In genomic region chr14:91245616-91246015, GRCh38 we compare ENCODE assay signal across 8 cellular contexts. TPM values are rescaled to one million over a fixed set of nuclear protein-coding genes. Genes with fewer than 3 reads are reported as not detected.
DNase-seq lines count a peak whose midpoint lies in the region; ATAC-seq and TF ChIP-seq lines count a peak whose summit lies in the region.
"Not testable (repeated sequence)": the region's sequence is repeated elsewhere in the genome, so short reads cannot be mapped to it uniquely, and the experiment has no call there.

No MANE protein-coding gene starts in this region.

- peak in 1 of 10 experiments; percentile 39 for DNase-seq in CD4-positive, alpha-beta T cell
- DNase-seq in Peyer's patch; activated CD4-positive, alpha-beta memory T cell treated with anti-CD3 and anti-CD28 coated beads for 36 hours; activated naive CD8-positive, alpha-beta T cell treated with anti-CD3 and anti-CD28 coated beads, Interleukin-2, amount 50 U/mL, for 24 hours; immature natural killer cell; natural killer cell treated with Interleukin-12 subunit alpha and Interleukin-12 subunit beta and Interleukin-15 and Interleukin-18, amount 100 ng/mL, for 72 hours (ENCODE audit: low spot score); suprapubic skin (ENCODE audit: low spot score in 2 of 2): not testable (repeated sequence)

- intact Hi-C loops in CD4-positive, alpha-beta T cell (cut with DNase I, micrococcal nuclease): loop anchor here (1.0 to 10.0 kb wide), 8 partner anchors 9 to 861 kb away; partner anchors contain the start of genes RPS6KA5 (in 2 of the 2) and CCDC88C (in 1 of the 2)
- intact Hi-C loops in activated CD4-positive, alpha-beta memory T cell treated with anti-CD3 and anti-CD28 coated beads for 36 hours (cut with micrococcal nuclease): loop anchor here (1.0 to 5.0 kb wide), 9 partner anchors 15 to 627 kb away; partner anchors contain the start of genes CCDC88C, PPP4R3A and RPS6KA5

- H3K4me1 Mint-ChIP-seq in CD4-positive, alpha-beta T cell (ENCODE audit: low read depth): peaks cover 95% of the 10 kb centered on the region
- peaks cover 94% of the 10 kb centered on the region for H3K4me1 Mint-ChIP-seq in activated CD4-positive, alpha-beta memory T cell treated with anti-CD3 and anti-CD28 coated beads for 36 hours (ENCODE audit: low read depth)
- peaks cover 39% of the 10 kb centered on the region for H3K4me1 Mint-ChIP-seq in activated T-helper 17 cell treated with anti-CD3 and anti-CD28 coated beads, Interleukin-2, amount 50 U/mL, for 72 hours
- peaks cover 96% of the 10 kb centered on the region for H3K4me1 Mint-ChIP-seq in activated naive CD8-positive, alpha-beta T cell treated with anti-CD3 and anti-CD28 coated beads, Interleukin-2, amount 50 U/mL, for 24 hours
- H3K4me1 Mint-ChIP-seq in immature natural killer cell: peaks cover 92 to 96% of the 10 kb centered on the region in 2 donors
- H3K4me1 Mint-ChIP-seq in natural killer cell treated with Interleukin-12 subunit alpha and Interleukin-12 subunit beta and Interleukin-15 and Interleukin-18, amount 100 ng/mL, for 72 hours (ENCODE audit: low read depth in 2 of 2): peaks cover 77 to 84% of the 10 kb centered on the region in 2 donors

- H3K4me3 Mint-ChIP-seq in CD4-positive, alpha-beta T cell: peak overlapping the region; percentile 90
- peak overlapping the region; percentile 73 for H3K4me3 Mint-ChIP-seq in activated CD4-positive, alpha-beta memory T cell treated with anti-CD3 and anti-CD28 coated beads for 36 hours
- peak overlapping the region; percentile 92 for H3K4me3 Mint-ChIP-seq in activated T-helper 17 cell treated with anti-CD3 and anti-CD28 coated beads, Interleukin-2, amount 50 U/mL, for 72 hours
- peak overlapping the region; percentile 78 for H3K4me3 Mint-ChIP-seq in activated naive CD8-positive, alpha-beta T cell treated with anti-CD3 and anti-CD28 coated beads, Interleukin-2, amount 50 U/mL, for 24 hours
- H3K4me3 Mint-ChIP-seq in immature natural killer cell: peak overlapping the region; percentile 51 to 94 (median 76)
- H3K4me3 Mint-ChIP-seq in natural killer cell treated with Interleukin-12 subunit alpha and Interleukin-12 subunit beta and Interleukin-15 and Interleukin-18, amount 100 ng/mL, for 72 hours: peak overlapping the region; percentile 90

- peaks cover 0 to 48% (median 38%) of the 10 kb centered on the region in 4 donors for H3K4me1 ChIP-seq in Peyer's patch
- peaks cover 37% of the 10 kb centered on the region for H3K4me1 ChIP-seq in suprapubic skin

- not testable (repeated sequence) for H3K27me3 Mint-ChIP-seq in CD4-positive, alpha-beta T cell; activated CD4-positive, alpha-beta memory T cell treated with anti-CD3 and anti-CD28 coated beads for 36 hours; activated T-helper 17 cell treated with anti-CD3 and anti-CD28 coated beads, Interleukin-2, amount 50 U/mL, for 72 hours; activated naive CD8-positive, alpha-beta T cell treated with anti-CD3 and anti-CD28 coated beads, Interleukin-2, amount 50 U/mL, for 24 hours; natural killer cell treated with Interleukin-12 subunit alpha and Interleukin-12 subunit beta and Interleukin-15 and Interleukin-18, amount 100 ng/mL, for 72 hours
- peaks cover 19 to 30% (median 25%) of the 10 kb centered on the region in 3 donors for H3K27me3 Mint-ChIP-seq in immature natural killer cell (ENCODE audit: low read depth in 3 of 3)

- not testable (repeated sequence) for H3K36me3 ChIP-seq in Peyer's patch, suprapubic skin

- not testable (repeated sequence) for TF ChIP-seq EP300 in suprapubic skin (IDR thresholded peaks at IDR 0.05)

- not testable (repeated sequence) for H3K27me3 ChIP-seq in CD4-positive, alpha-beta T cell (ENCODE audit: control insufficient read depth, insufficient read depth, low read length); Peyer's patch; suprapubic skin

- CTCF ChIA-PET in CD4-positive, alpha-beta T cell (lab: Charles Lee): interaction anchor here (0.5 to 4.7 kb wide), 5 partner anchors 18 to 164 kb away, joined by 3 to 19 read pairs (median 8); no protein-coding TSS in a partner anchor
- CTCF ChIA-PET in activated CD4-positive, alpha-beta memory T cell treated with anti-CD3 and anti-CD28 coated beads for 36 hours (lab: Charles Lee): interaction anchor here (0.9 to 6.9 kb wide), 4 partner anchors 17 to 68 kb away, joined by 3 to 71 read pairs (median 21); no protein-coding TSS in a partner anchor

- POLR2A ChIA-PET in CD4-positive, alpha-beta T cell (lab: Charles Lee): interaction anchor here (0.7 to 10.0 kb wide), 20 partner anchors 11 to 626 kb away, joined by 3 to 187 read pairs (median 4); partner anchors contain the start of gene PPP4R3A
- POLR2A ChIA-PET in activated CD4-positive, alpha-beta memory T cell treated with anti-CD3 and anti-CD28 coated beads for 36 hours (lab: Charles Lee): interaction anchor here (0.6 to 8.4 kb wide), 9 partner anchors 11 to 276 kb away, joined by 3 to 325 read pairs (median 8); partner anchors contain the start of gene DGLUCY

- peaks cover 35% of the 10 kb centered on the region for H3K36me3 Mint-ChIP-seq in CD4-positive, alpha-beta T cell (ENCODE audit: low read depth)
- H3K36me3 Mint-ChIP-seq in activated CD4-positive, alpha-beta memory T cell treated with anti-CD3 and anti-CD28 coated beads for 36 hours: peaks cover 28% of the 10 kb centered on the region
- H3K36me3 Mint-ChIP-seq in activated T-helper 17 cell treated with anti-CD3 and anti-CD28 coated beads, Interleukin-2, amount 50 U/mL, for 72 hours (ENCODE audit: low read depth): peaks cover 99% of the 10 kb centered on the region
- peaks cover 13% of the 10 kb centered on the region for H3K36me3 Mint-ChIP-seq in activated naive CD8-positive, alpha-beta T cell treated with anti-CD3 and anti-CD28 coated beads, Interleukin-2, amount 50 U/mL, for 24 hours (ENCODE audit: low read depth)
- peaks cover 11 to 23% (median 21%) of the 10 kb centered on the region in 3 donors for H3K36me3 Mint-ChIP-seq in immature natural killer cell
- H3K36me3 Mint-ChIP-seq in natural killer cell treated with Interleukin-12 subunit alpha and Interleukin-12 subunit beta and Interleukin-15 and Interleukin-18, amount 100 ng/mL, for 72 hours: peaks cover 15% of the 10 kb centered on the region

- H3K9me3 ChIP-seq in CD4-positive, alpha-beta T cell (ENCODE audit: control insufficient read depth, low read length); Peyer's patch; suprapubic skin: not testable (repeated sequence)

- not testable (repeated sequence) for TF ChIP-seq POLR2A in Peyer's patch (IDR thresholded peaks at IDR 0.05); suprapubic skin (IDR thresholded peaks at IDR 0.05)

- not testable (repeated sequence) for H3K9me3 Mint-ChIP-seq in CD4-positive, alpha-beta T cell; activated CD4-positive, alpha-beta memory T cell treated with anti-CD3 and anti-CD28 coated beads for 36 hours; activated naive CD8-positive, alpha-beta T cell treated with anti-CD3 and anti-CD28 coated beads, Interleukin-2, amount 50 U/mL, for 24 hours; immature natural killer cell; natural killer cell treated with Interleukin-12 subunit alpha and Interleukin-12 subunit beta and Interleukin-15 and Interleukin-18, amount 100 ng/mL, for 72 hours
- H3K9me3 Mint-ChIP-seq in activated T-helper 17 cell treated with anti-CD3 and anti-CD28 coated beads, Interleukin-2, amount 50 U/mL, for 72 hours: peaks cover 10% of the 10 kb centered on the region

- TF ChIP-seq CTCF in CD4-positive, alpha-beta T cell (IDR thresholded peaks at IDR 0.05); Peyer's patch (IDR thresholded peaks at IDR 0.05); suprapubic skin (IDR thresholded peaks at IDR 0.05): not testable (repeated sequence)

- H3K4me3 ChIP-seq in Peyer's patch, suprapubic skin: not testable (repeated sequence)

- not testable (repeated sequence) for ATAC-seq in CD4-positive, alpha-beta T cell (ENCODE audit: poor library complexity); activated T-helper 17 cell treated with anti-CD3 and anti-CD28 coated beads, Interleukin-2, amount 50 U/mL, for 72 hours (replicated peaks); activated naive CD8-positive, alpha-beta T cell treated with anti-CD3 and anti-CD28 coated beads, Interleukin-2, amount 50 U/mL, for 24 hours; natural killer cell treated with Interleukin-12 subunit alpha and Interleukin-12 subunit beta and Interleukin-15 and Interleukin-18, amount 100 ng/mL, for 72 hours

- peak overlapping the region; percentile 85 for H3K27ac Mint-ChIP-seq in CD4-positive, alpha-beta T cell
- H3K27ac Mint-ChIP-seq in activated CD4-positive, alpha-beta memory T cell treated with anti-CD3 and anti-CD28 coated beads for 36 hours: peak overlapping the region; percentile 84
- H3K27ac Mint-ChIP-seq in activated T-helper 17 cell treated with anti-CD3 and anti-CD28 coated beads, Interleukin-2, amount 50 U/mL, for 72 hours: peak overlapping the region; percentile 90
- H3K27ac Mint-ChIP-seq in activated naive CD8-positive, alpha-beta T cell treated with anti-CD3 and anti-CD28 coated beads, Interleukin-2, amount 50 U/mL, for 24 hours: peak overlapping the region; percentile 80
- H3K27ac Mint-ChIP-seq in immature natural killer cell: peak overlapping the region; percentile 89 to 98 (median 94)
- H3K27ac Mint-ChIP-seq in natural killer cell treated with Interleukin-12 subunit alpha and Interleukin-12 subunit beta and Interleukin-15 and Interleukin-18, amount 100 ng/mL, for 72 hours: peak overlapping the region; percentile 85 to 87

- 93% methylated on average over 8 of the region's 8 CpGs for WGBS in suprapubic skin

- peak overlapping the region; percentile 97 for H3K27ac ChIP-seq in CD4-positive, alpha-beta T cell (ENCODE audit: low read depth, low read length)
- peak overlapping the region; percentile 68 to 86 (median 78) for H3K27ac ChIP-seq in Peyer's patch
- H3K27ac ChIP-seq in suprapubic skin: peak overlapping the region; percentile 2

RNA-seq across cellular contexts. Expression of gene GPR68, which starts 1.1 kb away (rescaled TPM):
- 1 to 10 TPM; 2.8 to 2.9 TPM for total RNA-seq in CD4-positive, alpha-beta T cell
- total RNA-seq in Peyer's patch (1 to 10 TPM in 2 of 4 donors, not detected in 2; 1.5 to 1.7 TPM), suprapubic skin (1 to 10 TPM in 3 of 4 donors, under 1 TPM in 1; 0.95 to 4.3 (median 1.6) TPM)
- total RNA-seq in activated CD4-positive, alpha-beta memory T cell treated with anti-CD3 and anti-CD28 coated beads for 36 hours: 1 to 10 TPM; 6.5 to 6.9 TPM
- total RNA-seq in activated T-helper 17 cell treated with anti-CD3 and anti-CD28 coated beads, Interleukin-2, amount 50 U/mL, for 72 hours: 10 to 100 TPM; 36.8 to 44.8 TPM
- polyA plus RNA-seq in immature natural killer cell: 10 to 100 TPM; 19.0 to 40.4 (median 22.4) TPM
- 10 to 100 TPM; 17.4 to 30.2 TPM for total RNA-seq in natural killer cell treated with Interleukin-12 subunit alpha and Interleukin-12 subunit beta and Interleukin-15 and Interleukin-18, amount 100 ng/mL, for 72 hours

Comparison
In these comparisons a context has a peak if more than half of its experiments do, and no peak if none do; other contexts are left out.
1. H3K27ac ChIP-seq: peak in every context shown above with its lines; median percentile 97 in CD4-positive, alpha-beta T cell; 78 in Peyer's patch; 2 in suprapubic skin.